Comparison of ENCODE assay signal across 11 cellular contexts in the genomic region with DNA sequence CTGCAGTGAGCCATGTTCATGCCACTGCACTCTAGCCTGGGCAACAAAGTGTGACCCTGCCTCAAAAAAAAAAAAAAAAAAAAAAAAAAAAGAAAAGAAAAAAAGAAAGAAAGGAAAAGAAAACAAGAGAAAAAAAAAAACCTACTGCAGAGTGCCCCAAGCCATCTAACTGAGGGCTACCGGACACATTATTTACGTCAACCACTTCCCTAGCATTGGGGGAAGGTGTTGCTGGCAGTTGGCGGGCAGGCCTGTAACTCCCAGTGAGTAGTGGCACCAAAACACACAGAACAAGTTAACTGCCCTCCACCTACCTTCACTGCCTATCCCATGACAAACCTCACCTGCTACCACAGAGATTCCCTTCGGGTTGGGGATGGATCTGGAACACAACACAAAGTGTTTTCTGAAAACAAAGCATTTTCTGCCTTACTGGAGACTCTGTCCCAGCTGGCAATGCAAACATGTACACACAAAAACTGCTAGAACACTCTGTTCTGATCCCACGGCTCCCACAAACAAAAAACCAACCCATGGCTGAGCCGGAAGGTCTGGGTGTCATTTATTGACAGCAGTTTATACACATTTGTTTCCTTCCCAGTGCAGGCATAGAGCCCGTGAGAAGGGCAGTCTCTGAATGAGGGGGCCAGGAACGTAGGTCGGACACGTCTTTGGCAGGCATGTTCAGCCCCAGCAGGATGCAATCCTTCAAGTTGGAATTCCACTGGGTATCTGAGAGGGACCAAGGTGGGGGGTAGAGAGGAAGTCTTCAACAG. TPM values are rescaled to one million over a fixed set of nuclear protein-coding genes. Genes with fewer than 3 reads are reported as not detected.
A peak's percentile ranks its signal among the peaks of the same experiment; 100 is the strongest.
DNase-seq lines count a peak whose midpoint lies in the region; ATAC-seq and TF ChIP-seq lines count a peak whose summit lies in the region.
"Had no signal": no experiment of that assay in that cellular context is flagged by ENCODE, and none has a peak within 500 bp of the region (broad histone marks: within the 10 kb centered on the region; RNA-seq: fewer than 3 reads in every experiment).

No MANE protein-coding gene starts in this region.

- no peaks in the 10 kb centered on the region for H3K27me3 Mint-ChIP-seq in CD4-positive, CD25-positive, alpha-beta regulatory T cell
- no peaks in the 10 kb centered on the region for H3K27me3 Mint-ChIP-seq in effector memory CD8-positive, alpha-beta T cell
- H3K27me3 Mint-ChIP-seq in neural crest cell (ENCODE audit: low read depth) = no peaks in the 10 kb centered on the region

- H3K4me3 Mint-ChIP-seq in CD4-positive, CD25-positive, alpha-beta regulatory T cell = no peak overlapping the region
- H3K4me3 Mint-ChIP-seq in effector memory CD8-positive, alpha-beta T cell = peak overlapping the region; percentile 72 to 73
- peak overlapping the region; percentile 25 for H3K4me3 Mint-ChIP-seq in neural crest cell

- POLR2A ChIA-PET in OCI-LY7 (lab: Charles Lee) = no interaction called here

- H3K9me2 ChIP-seq in OCI-LY7 (ENCODE audit: insufficient read depth, low read length) = no peaks in the 10 kb centered on the region

- TF ChIP-seq CTCF in OCI-LY7 (conservative IDR thresholded peaks at IDR 0.05; ENCODE audit: low read length) (no peak), neural crest cell (conservative IDR thresholded peaks at IDR 0.05) (no peak)

- DNase-seq in CD4-positive, CD25-positive, alpha-beta regulatory T cell = no peak
- DNase-seq in OCI-LY7 (ENCODE audit: low spot score) = no peak
- peak in 1 of 3 experiments; percentile 28 for DNase-seq in effector memory CD8-positive, alpha-beta T cell
- DNase-seq in neural crest cell (ENCODE audit: low read depth, low spot score) = no peak
- DNase-seq in D341Med (ENCODE audit: low spot score) = no peak
- no peak for DNase-seq in NCI-H2227 treated with DMSO at 0.1 percent for 48 hours (lab: John Stamatoyannopoulos, UW)
- no peak for DNase-seq in NCI-H82 treated with DMSO at 0.1 percent for 48 hours (lab: John Stamatoyannopoulos, UW; ENCODE audit: unreplicated experiment)
- DNase-seq in effector CD4-positive, alpha-beta T cell = no peak
- DNase-seq: cortex of kidney, NCI-H1694 treated with DMSO at 0.1 percent for 48 hours had no signal

- peaks cover 6 to 23% (median 11%) of the 10 kb centered on the region in 4 donors for H3K4me1 Mint-ChIP-seq in CD4-positive, CD25-positive, alpha-beta regulatory T cell
- peaks cover 41 to 42% of the 10 kb centered on the region in 2 donors for H3K4me1 Mint-ChIP-seq in effector memory CD8-positive, alpha-beta T cell (ENCODE audit: low read depth in 2 of 2)
- H3K4me1 Mint-ChIP-seq in neural crest cell = peaks cover 51% of the 10 kb centered on the region

- no peak overlapping the region for H3K4me3 ChIP-seq in CD4-positive, CD25-positive, alpha-beta regulatory T cell (ENCODE audit: low read depth, low read length)
- no peak overlapping the region for H3K4me3 ChIP-seq in OCI-LY7 (ENCODE audit: low read depth, low read length, poor library complexity, severe bottlenecking)

- no peaks in the 10 kb centered on the region for H3K27me3 ChIP-seq in CD4-positive, CD25-positive, alpha-beta regulatory T cell (ENCODE audit: control insufficient read depth, insufficient read depth, low read length)

- H3K27ac ChIP-seq in CD4-positive, CD25-positive, alpha-beta regulatory T cell (ENCODE audit: insufficient read depth, low read length, poor library complexity, severe bottlenecking) = no peak overlapping the region
- H3K27ac ChIP-seq in OCI-LY7 (ENCODE audit: low read depth, low read length, poor library complexity, severe bottlenecking) = peak overlapping the region; percentile 12
- H3K27ac ChIP-seq: parathyroid adenoma had no signal

- BruUV-seq in OCI-LY7 (replicated peaks; lab: Mats Ljungman, UMichigan) = no TSS peak

- no peaks in the 10 kb centered on the region for H3K9me3 ChIP-seq in CD4-positive, CD25-positive, alpha-beta regulatory T cell (ENCODE audit: control insufficient read depth in 2 of 2, low read length in 2 of 2)
- H3K9me3 ChIP-seq in OCI-LY7 (ENCODE audit: low read length) = no peaks in the 10 kb centered on the region

- ATAC-seq in CD4-positive, CD25-positive, alpha-beta regulatory T cell (ENCODE audit: low read depth in 2 of 2) = no peak
- ATAC-seq in effector memory CD8-positive, alpha-beta T cell (replicated peaks) = peak; percentile 42

- no peaks in the 10 kb centered on the region for H3K79me2 ChIP-seq in OCI-LY7 (ENCODE audit: insufficient read depth, low read depth, low read length)
- H3K79me2 ChIP-seq: parathyroid adenoma had no signal

- no peaks in the 10 kb centered on the region for H3K9me3 Mint-ChIP-seq in CD4-positive, CD25-positive, alpha-beta regulatory T cell
- H3K9me3 Mint-ChIP-seq in effector memory CD8-positive, alpha-beta T cell = no peaks in the 10 kb centered on the region
- H3K9me3 Mint-ChIP-seq in neural crest cell = no peaks in the 10 kb centered on the region

- H3K4me2 ChIP-seq in OCI-LY7 (ENCODE audit: low read length) = no peak overlapping the region

- no peak overlapping the region for H2AFZ ChIP-seq in OCI-LY7 (ENCODE audit: low read length)
- H2AFZ ChIP-seq: parathyroid adenoma had no signal

- peaks cover 6% of the 10 kb centered on the region for H3K4me1 ChIP-seq in CD4-positive, CD25-positive, alpha-beta regulatory T cell (ENCODE audit: control insufficient read depth, insufficient read depth, low read length, poor library complexity, severe bottlenecking)
- H3K4me1 ChIP-seq in OCI-LY7 (ENCODE audit: insufficient read depth, low read length, poor library complexity, severe bottlenecking) = peaks cover 18% of the 10 kb centered on the region
- H3K4me1 ChIP-seq: parathyroid adenoma had no signal

- H3K27ac Mint-ChIP-seq in CD4-positive, CD25-positive, alpha-beta regulatory T cell = peak overlapping the region in 2 of 3 donors; percentile 51 to 79
- peak overlapping the region; percentile 90 to 95 for H3K27ac Mint-ChIP-seq in effector memory CD8-positive, alpha-beta T cell
- peak overlapping the region; percentile 75 for H3K27ac Mint-ChIP-seq in neural crest cell (ENCODE audit: unreplicated experiment)

- H3K36me3 ChIP-seq in CD4-positive, CD25-positive, alpha-beta regulatory T cell (ENCODE audit: control insufficient read depth, insufficient read depth, low read length) = peaks cover 46% of the 10 kb centered on the region
- H3K36me3 ChIP-seq in OCI-LY7 (ENCODE audit: insufficient read depth, low read length) = peaks cover 66% of the 10 kb centered on the region

- CTCF ChIA-PET in OCI-LY7 (lab: Charles Lee; ENCODE audit: unreplicated experiment) = no interaction called here

- no peaks in the 10 kb centered on the region for H4K20me1 ChIP-seq in OCI-LY7 (ENCODE audit: insufficient read depth, low read length)

- intact Hi-C loops in OCI-LY7 (cut with micrococcal nuclease; ENCODE audit: unreplicated experiment) = no loop called here

- H3K36me3 Mint-ChIP-seq in CD4-positive, CD25-positive, alpha-beta regulatory T cell = peaks cover 48% of the 10 kb centered on the region
- H3K36me3 Mint-ChIP-seq in effector memory CD8-positive, alpha-beta T cell (ENCODE audit: insufficient read depth) = peaks cover 29% of the 10 kb centered on the region
- H3K36me3 Mint-ChIP-seq in neural crest cell (ENCODE audit: low read depth) = peaks cover 13% of the 10 kb centered on the region

RNA-seq across cellular contexts. Expression of gene PHB1, which starts 11.0 kb away (rescaled TPM):
- total RNA-seq in CD4-positive, CD25-positive, alpha-beta regulatory T cell = 47.8 TPM
- 100 to 1,000 TPM; 133 to 160 (median 137) TPM for polyA plus RNA-seq in CD4-positive, CD25-positive, alpha-beta regulatory T cell
- total RNA-seq in OCI-LY7 (2014; rRNA removed; shearing (Covaris generic)) = 131 and 137 TPM in 2 replicates
- total RNA-seq in OCI-LY7 (2022) = 175 and 217 TPM in 2 replicates
- total RNA-seq in neural crest cell = 248 and 256 TPM in 2 replicates

RNA-seq across cellular contexts. Expression of gene ZNF652, which starts 41.7 kb away (rescaled TPM):
- 34.4 TPM for total RNA-seq in CD4-positive, CD25-positive, alpha-beta regulatory T cell
- 10 to 100 TPM in 3 of 4 donors, 1 to 10 TPM in 1; 8.9 to 22.3 (median 14.9) TPM for polyA plus RNA-seq in CD4-positive, CD25-positive, alpha-beta regulatory T cell
- 35.4 and 36.8 TPM in 2 replicates for total RNA-seq in OCI-LY7 (2014; rRNA removed; shearing (Covaris generic))
- total RNA-seq in OCI-LY7 (2022) (69.7 and 81.0 TPM in 2 replicates), neural crest cell (42.1 and 44.1 TPM in 2 replicates)

Comparison
In these comparisons a context has a peak if more than half of its experiments do, and no peak if none do; other contexts are left out.
1. H3K4me3 Mint-ChIP-seq: peak in effector memory CD8-positive, alpha-beta T cell (2 of 2) and neural crest cell (single experiment); none in CD4-positive, CD25-positive, alpha-beta regulatory T cell (0 of 4).
2. Peak in every context shown above with its lines, with median percentiles within 50 percentile points of each other: H3K27ac Mint-ChIP-seq.